8 cellular contexts compared by ENCODE assay signal in the genomic region with DNA sequence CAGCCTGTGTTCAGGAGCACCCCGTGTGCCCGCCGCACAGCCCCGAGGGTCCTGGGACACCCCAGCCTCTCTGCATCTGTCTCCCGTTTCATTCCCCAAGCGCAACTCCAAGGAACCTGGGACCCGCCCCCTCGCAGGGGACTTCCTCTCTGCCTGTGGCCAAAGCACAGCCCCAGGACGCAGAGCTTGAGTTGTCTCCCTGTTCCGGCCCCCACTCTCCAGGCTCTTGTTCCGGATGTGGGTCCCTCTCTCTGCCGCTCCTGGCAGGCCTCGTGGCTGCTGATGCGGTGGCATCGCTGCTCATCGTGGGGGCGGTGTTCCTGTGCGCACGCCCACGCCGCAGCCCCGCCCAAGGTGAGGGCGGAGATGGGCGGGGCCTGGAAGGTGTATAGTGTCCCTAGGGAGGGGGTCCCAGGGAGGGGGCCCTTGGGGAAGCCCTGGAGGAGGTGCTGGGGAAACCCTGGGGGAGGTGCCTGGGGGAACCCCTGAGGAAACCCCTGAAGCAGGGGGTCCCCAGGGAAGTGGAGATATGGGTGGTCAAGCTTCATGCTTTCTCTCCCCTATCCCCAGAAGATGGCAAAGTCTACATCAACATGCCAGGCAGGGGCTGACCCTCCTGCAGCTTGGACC. TPM values are rescaled to one million over a fixed set of nuclear protein-coding genes. Genes with fewer than 3 reads are reported as not detected.
DNase-seq lines count a peak whose midpoint lies in the region; ATAC-seq and TF ChIP-seq lines count a peak whose summit lies in the region.

No MANE protein-coding gene starts in this region.

- peak overlapping the region; percentile 16 for H2BK20ac ChIP-seq in IMR-90 (ENCODE audit: low read depth, low read length)

- no peaks in the 10 kb centered on the region for H3K36me3 ChIP-seq in IMR-90 (ENCODE audit: control insufficient read depth, insufficient read depth, low read length)
- no peaks in the 10 kb centered on the region for H3K36me3 ChIP-seq in vagina

- 11% methylated on average over 12 of the region's 24 CpGs; no CpG with 5 or more reads in 1 of the 2 experiments for WGBS in IMR-90 (ENCODE audit: extremely low coverage in 2 of 2, insufficient read length in 1 of 2), 2 experiments

- CTCF ChIA-PET in IMR-90 (lab: Yijun Ruan, JAX), result no interaction called here

- no peak overlapping the region; the same call in 1 of the 2 replicates for H3K23ac ChIP-seq in IMR-90 (ENCODE audit: low read depth, low read length)

- H3K4me3 ChIP-seq in IMR-90 (ENCODE audit: insufficient read depth, low read depth, low read length) (no peak overlapping the region), vagina (peak overlapping the region; percentile 9 to 28)

- peaks cover 22% of the 10 kb centered on the region for H3K9me1 ChIP-seq in IMR-90 (ENCODE audit: insufficient read depth, low read length)

- 0 out of 2 replicates have a peak overlapping the region, but pooled peaks have one; percentile 87 for H3K14ac ChIP-seq in IMR-90 (replicated peaks; ENCODE audit: low read depth, low read length)

- H4K91ac ChIP-seq in IMR-90 (ENCODE audit: insufficient read depth, low read depth, low read length), result peak overlapping the region; percentile 91

- dilution Hi-C loops in IMR-90 (cut with HindIII; ENCODE audit: low sequenced_read_pairs, unreplicated experiment), result no loop called here

- POLR2A ChIA-PET in IMR-90 (lab: Charles Lee; ENCODE audit: unreplicated experiment), result no interaction called here

- peak overlapping the region; percentile 87 for H3K4me3 Mint-ChIP-seq in activated naive CD8-positive, alpha-beta T cell
- peak overlapping the region; percentile 64 for H3K4me3 Mint-ChIP-seq in progenitor cell of endocrine pancreas (ENCODE audit: low read depth)

- BruUV-seq in IMR-90 (replicated peaks; lab: Mats Ljungman, UMichigan), result no TSS peak

- DNase-seq in IMR-90 (peak; percentile 73), SKM-1 (lab: John Stamatoyannopoulos, UW; ENCODE audit: unreplicated experiment) (peak; percentile 76), cardiac septum (ENCODE audit: low spot score) (peak; percentile 90), progenitor cell of endocrine pancreas (ENCODE audit: low spot score, unreplicated experiment) (no peak), vagina (ENCODE audit: extremely low spot score in 2 of 2) (no peak)

- no peak overlapping the region for H3K56ac ChIP-seq in IMR-90 (ENCODE audit: extremely low read depth, insufficient read depth, low read length)

- H3K27me3 ChIP-seq in IMR-90 (ENCODE audit: control insufficient read depth, insufficient read depth, low read length) (no peaks in the 10 kb centered on the region), vagina (no peaks in the 10 kb centered on the region)

- in situ Hi-C loops in IMR-90 (cut with MboI; ENCODE audit: low sequenced_read_pairs), result no loop called here

- H3K4me2 ChIP-seq in IMR-90 (ENCODE audit: low read depth, low read length), result peak overlapping the region; percentile 25

- TF ChIP-seq POLR2A in IMR-90 (IDR thresholded peaks at IDR 0.05; ENCODE audit: low read depth, low read length) (no peak), vagina (IDR thresholded peaks at IDR 0.05) (no peak)

- H4K20me1 ChIP-seq in IMR-90 (ENCODE audit: insufficient read depth, low read length), result no peaks in the 10 kb centered on the region

- H3K9me3 ChIP-seq in IMR-90 (ENCODE audit: control insufficient read depth, insufficient read depth, low read length) (no peaks in the 10 kb centered on the region), vagina (no peaks in the 10 kb centered on the region)

- peak overlapping the region; percentile 26 for H3K18ac ChIP-seq in IMR-90 (ENCODE audit: low read depth, low read length)

- H3K4me1 Mint-ChIP-seq in activated naive CD8-positive, alpha-beta T cell (ENCODE audit: low read depth), result peaks cover 45% of the 10 kb centered on the region
- H3K4me1 Mint-ChIP-seq in progenitor cell of endocrine pancreas (ENCODE audit: low read depth), result peaks cover 14% of the 10 kb centered on the region

- peak; percentile 34 for ATAC-seq in GM19397 (IDR thresholded peaks at IDR 0.05; ENCODE audit: unreplicated experiment)
- peak; percentile 30 for ATAC-seq in IMR-90 (ENCODE audit: low read depth)

- H3K9ac ChIP-seq in IMR-90 (ENCODE audit: low read depth, low read length), result peak overlapping the region; percentile 58

- H4K8ac ChIP-seq in IMR-90 (ENCODE audit: low read depth in 2 of 2, low read length in 2 of 2), result peak overlapping the region; percentile 77 to 98

- H2AK9ac ChIP-seq in IMR-90 (replicated peaks; ENCODE audit: low read depth, low read length, poor library complexity), result peak overlapping the region; percentile 21

- intact Hi-C loops in IMR-90 (cut with micrococcal nuclease) (no loop called here), cardiac septum (cut with DNase I) (no loop called here), vagina (cut with DNase I) (no loop called here)

- H2AFZ ChIP-seq in IMR-90 (replicated peaks; ENCODE audit: low read length, poor library complexity), result peak overlapping the region; percentile 89

- TF ChIP-seq CTCF in C4-2B (conservative IDR thresholded peaks at IDR 0.05), result no peak
- TF ChIP-seq CTCF in IMR-90 (conservative IDR thresholded peaks at IDR 0.05; ENCODE audit: low read depth, low read length), result no peak
- no peak for TF ChIP-seq CTCF in progenitor cell of endocrine pancreas (IDR thresholded peaks at IDR 0.05; ENCODE audit: unreplicated experiment)
- no peak for TF ChIP-seq CTCF in vagina (IDR thresholded peaks at IDR 0.05)

- H3K36me3 Mint-ChIP-seq in activated naive CD8-positive, alpha-beta T cell, result no peaks in the 10 kb centered on the region
- no peaks in the 10 kb centered on the region for H3K36me3 Mint-ChIP-seq in progenitor cell of endocrine pancreas (ENCODE audit: insufficient read depth)

- peaks cover 31% of the 10 kb centered on the region for H3K4me1 ChIP-seq in IMR-90 (ENCODE audit: control insufficient read depth, insufficient read depth, low read length)
- peaks cover 28% of the 10 kb centered on the region for H3K4me1 ChIP-seq in vagina

- peak overlapping the region; percentile 96 for H3K27ac Mint-ChIP-seq in activated naive CD8-positive, alpha-beta T cell
- H3K27ac Mint-ChIP-seq in progenitor cell of endocrine pancreas, result no peak overlapping the region

- peak overlapping the region; percentile 83 for H2BK120ac ChIP-seq in IMR-90 (ENCODE audit: low read depth, low read length)

- H3K27ac ChIP-seq in C4-2B (peak overlapping the region; percentile 25), IMR-90 (ENCODE audit: insufficient read depth, low read length) (peak overlapping the region; percentile 72), vagina (peak overlapping the region; percentile 36)

- H2BK15ac ChIP-seq in IMR-90 (ENCODE audit: low read depth, low read length), result peak overlapping the region; percentile 80; the same call in 1 of the 3 replicates

- H3K9me3 Mint-ChIP-seq in activated naive CD8-positive, alpha-beta T cell (ENCODE audit: low read depth), result no peaks in the 10 kb centered on the region
- no peaks in the 10 kb centered on the region for H3K9me3 Mint-ChIP-seq in progenitor cell of endocrine pancreas (ENCODE audit: low read depth)

- peaks cover 3 to 15% of the 10 kb centered on the region in 2 experiments; a peak in 3 of 4 replicates for H3K79me1 ChIP-seq in IMR-90 (ENCODE audit: low read depth in 1 of 2, low read length in 2 of 2)

- H4K5ac ChIP-seq in IMR-90 (ENCODE audit: low read depth, low read length), result peak overlapping the region; percentile 93

- peak overlapping the region; percentile 93 for H3K4ac ChIP-seq in IMR-90 (ENCODE audit: low read depth, low read length)

- H3K27me3 Mint-ChIP-seq in activated naive CD8-positive, alpha-beta T cell, result no peaks in the 10 kb centered on the region
- peaks cover 27% of the 10 kb centered on the region for H3K27me3 Mint-ChIP-seq in progenitor cell of endocrine pancreas

- peak overlapping the region; percentile 59 for H2BK5ac ChIP-seq in IMR-90 (ENCODE audit: low read depth, low read length, poor library complexity, severe bottlenecking)

- no peak for TF ChIP-seq RAD21 in IMR-90 (IDR thresholded peaks at IDR 0.05; ENCODE audit: low read length)

- H2AK5ac ChIP-seq in IMR-90 (ENCODE audit: low read depth, low read length), result peak overlapping the region; percentile 91

TF ChIP-seq in IMR-90, 13 proteins besides CTCF, POLR2A, EP300 and RAD21 (continues in another document):
- no peak for TF ChIP-seq BHLHE40 (IDR thresholded peaks at IDR 0.05; ENCODE audit: low read depth, low read length)

RNA-seq across cellular contexts. Expression of a gene that starts 1.3 kb away (rescaled TPM):
- total RNA-seq in IMR-90 (2012; rRNA removed) (not detected in 2 replicates), cardiac septum (5.4 TPM), progenitor cell of endocrine pancreas (1.6 TPM in 1 of 2 replicates, not detected in the other), vagina (9.1 TPM)
- 0.93 and 1.5 TPM in 2 replicates for polyA plus RNA-seq in IMR-90 (2012; rRNA removed)
- 1.4 TPM in 1 of 2 replicates, not detected in the other for polyA plus RNA-seq in IMR-90 (2012; cell fraction: cytosol; rRNA removed)
- 0.31 and 2.1 TPM in 2 replicates for polyA plus RNA-seq in IMR-90 (2012; cell fraction: nucleus; rRNA removed; ENCODE audit: low replicate concordance)

RNA-seq across cellular contexts. Expression of a gene that starts 3.3 kb away (rescaled TPM):
- total RNA-seq in IMR-90 (2012; rRNA removed) (1.1 and 1.4 TPM in 2 replicates), cardiac septum (3.1 TPM), progenitor cell of endocrine pancreas (11.4 and 13.9 TPM in 2 replicates), vagina (15.7 TPM)
- polyA plus RNA-seq in IMR-90 (2012; rRNA removed), result 12.3 and 13.3 TPM in 2 replicates
- 2.6 and 3.7 TPM in 2 replicates for polyA plus RNA-seq in IMR-90 (2012; cell fraction: cytosol; rRNA removed)
- polyA plus RNA-seq in IMR-90 (2012; cell fraction: nucleus; rRNA removed; ENCODE audit: low replicate concordance), result 85.3 and 103 TPM in 2 replicates

RNA-seq across cellular contexts. Expression of a gene that starts 4.4 kb away (rescaled TPM):
- total RNA-seq in IMR-90 (2012; rRNA removed), result not detected in 2 replicates
- polyA plus RNA-seq in IMR-90 (2012; rRNA removed), result not detected in 2 replicates
- 0.14 and 0.38 TPM in 2 replicates for polyA plus RNA-seq in IMR-90 (2012; cell fraction: cytosol; rRNA removed)
- polyA plus RNA-seq in IMR-90 (2012; cell fraction: nucleus; rRNA removed; ENCODE audit: low replicate concordance), result not detected in 2 replicates
- 16.9 TPM for total RNA-seq in cardiac septum
- total RNA-seq in progenitor cell of endocrine pancreas, result not detected in 2 replicates
- total RNA-seq in vagina, result 68.5 TPM

RNA-seq across cellular contexts. Expression of a gene that starts 32.5 kb away (rescaled TPM):
- total RNA-seq in IMR-90 (2012; rRNA removed) (0.36 and 0.56 TPM in 2 replicates), cardiac septum (8.8 TPM), progenitor cell of endocrine pancreas (31.0 and 31.5 TPM in 2 replicates), vagina (9.1 TPM)
- 4.8 TPM in 2 replicates for polyA plus RNA-seq in IMR-90 (2012; rRNA removed)
- polyA plus RNA-seq in IMR-90 (2012; cell fraction: cytosol; rRNA removed), result 6.2 and 9.8 TPM in 2 replicates
- polyA plus RNA-seq in IMR-90 (2012; cell fraction: nucleus; rRNA removed; ENCODE audit: low replicate concordance), result 2.0 and 6.4 TPM in 2 replicates

RNA-seq across cellular contexts. Expression of a gene that starts 35.3 kb away (rescaled TPM):
- total RNA-seq in IMR-90 (2012; rRNA removed), result 4.7 and 6.7 TPM in 2 replicates
- 41.0 and 44.3 TPM in 2 replicates for polyA plus RNA-seq in IMR-90 (2012; rRNA removed)
- 33.4 and 44.7 TPM in 2 replicates for polyA plus RNA-seq in IMR-90 (2012; cell fraction: cytosol; rRNA removed)
- polyA plus RNA-seq in IMR-90 (2012; cell fraction: nucleus; rRNA removed; ENCODE audit: low replicate concordance), result 16.6 and 37.3 TPM in 2 replicates
- total RNA-seq in cardiac septum, result 39.9 TPM
- 134 and 135 TPM in 2 replicates for total RNA-seq in progenitor cell of endocrine pancreas
- 1.5 TPM for total RNA-seq in vagina

Comparison
In these comparisons a context has a peak if more than half of its experiments do, and no peak if none do; other contexts are left out.
1. DNase-seq: peak in IMR-90 (single experiment), SKM-1 (single experiment) and cardiac septum (single experiment); none in progenitor cell of endocrine pancreas (single experiment) and vagina (0 of 2).
2. RNA of a gene that starts 4.4 kb away (total RNA-seq): 68.5 TPM in vagina (single experiment) and 16.9 TPM in cardiac septum (single experiment); not detected in IMR-90 and not detected in progenitor cell of endocrine pancreas; every median in the first group is over 10 times any median in the second.
3. Peak in every context shown above with its lines, with median percentiles within 50 percentile points of each other: H3K27ac ChIP-seq.